In the genomic region with DNA sequence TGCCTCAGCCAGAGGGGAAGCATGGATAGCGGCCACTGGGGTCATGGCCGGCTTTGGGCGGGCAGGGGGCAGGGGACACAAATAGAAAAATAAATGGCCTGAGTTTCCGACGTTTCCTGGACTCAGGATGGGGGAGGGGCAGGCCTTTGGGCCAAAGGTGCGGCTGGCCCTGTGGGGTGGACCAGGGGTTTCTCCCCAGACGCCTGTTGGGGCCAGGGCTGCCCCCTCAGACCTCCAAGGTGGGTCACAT, we compare ENCODE assay signal across 24 cellular contexts. TPM values are rescaled to one million over a fixed set of nuclear protein-coding genes. Genes with fewer than 3 reads are reported as not detected.
DNase-seq lines count a peak whose midpoint lies in the region; ATAC-seq, FAIRE-seq and TF ChIP-seq lines count a peak whose summit lies in the region.
"Had no signal": no experiment of that assay in that cellular context is flagged by ENCODE, and none has a peak within 500 bp of the region (broad histone marks: within the 10 kb centered on the region; RNA-seq: fewer than 3 reads in every experiment).

No MANE protein-coding gene starts in this region.

- no peak for TF ChIP-seq POLR2A in uterus (IDR thresholded peaks at IDR 0.05)

- H3K27me3 Mint-ChIP-seq in CD8-positive, alpha-beta memory T cell, result peaks cover 9 to 24% of the 10 kb centered on the region in 2 donors

- no peak for FAIRE-seq in kidney (lab: Jason Lieb, UNC)

- peaks cover 2 to 13% (median 12%) of the 10 kb centered on the region in 3 donors for H3K4me1 Mint-ChIP-seq in CD8-positive, alpha-beta memory T cell

- POLR2A ChIA-PET in CD8-positive, alpha-beta memory T cell (lab: Charles Lee), result no interaction called here

- no peaks in the 10 kb centered on the region for H3K36me3 Mint-ChIP-seq in CD8-positive, alpha-beta memory T cell

- no peak overlapping the region for H3K9ac ChIP-seq in kidney (ENCODE audit: low read length in 2 of 2)

- peaks cover 58% of the 10 kb centered on the region for H3K27me3 ChIP-seq in left ventricle myocardium inferior (ENCODE audit: low read depth)
- peaks cover 0 to 10% (median 0%) of the 10 kb centered on the region in 3 donors for H3K27me3 ChIP-seq in psoas muscle (ENCODE audit: insufficient read depth in 3 of 3, low read length in 2 of 3)
- H3K27me3 ChIP-seq in uterus, result no peaks in the 10 kb centered on the region
- peaks cover 7% of the 10 kb centered on the region for H3K27me3 ChIP-seq in CD8-positive, alpha-beta memory T cell (ENCODE audit: insufficient read depth, low read length, poor library complexity, severe bottlenecking)

- peaks cover 57% of the 10 kb centered on the region for H3K4me1 ChIP-seq in left ventricle myocardium inferior
- H3K4me1 ChIP-seq in kidney (ENCODE audit: control insufficient read depth in 1 of 2, insufficient read depth in 1 of 2, low read depth in 1 of 2, low read length in 2 of 2), result peaks cover 0 to 24% of the 10 kb centered on the region in 2 donors
- H3K4me1 ChIP-seq in psoas muscle, result no peaks in the 10 kb centered on the region
- peaks cover 0 to 9% of the 10 kb centered on the region in 2 donors for H3K4me1 ChIP-seq in uterus
- H3K4me1 ChIP-seq in CD8-positive, alpha-beta memory T cell (ENCODE audit: insufficient read depth, low read length), result peaks cover 8% of the 10 kb centered on the region

- H3K4me3 ChIP-seq in left ventricle myocardium inferior (peak overlapping the region; percentile 56), kidney (ENCODE audit: low read length in 2 of 2) (no peak overlapping the region), psoas muscle (peak overlapping the region; percentile 44), uterus (no peak overlapping the region)
- no peak overlapping the region for H3K4me3 ChIP-seq in CD8-positive, alpha-beta memory T cell (ENCODE audit: low read length)
- H3K4me3 ChIP-seq: prostate gland had no signal

- no peak for TF ChIP-seq CTCF in left ventricle myocardium inferior (IDR thresholded peaks at IDR 0.05; ENCODE audit: borderline replicate concordance)
- TF ChIP-seq CTCF in kidney (IDR thresholded peaks at IDR 0.05; ENCODE audit: borderline replicate concordance, extremely low read depth, insufficient read depth), result no peak
- no peak for TF ChIP-seq CTCF in psoas muscle (IDR thresholded peaks at IDR 0.05)
- TF ChIP-seq CTCF in uterus (IDR thresholded peaks at IDR 0.05), result no peak

- no peaks in the 10 kb centered on the region for H3K9me3 Mint-ChIP-seq in CD8-positive, alpha-beta memory T cell
- H3K9me3 Mint-ChIP-seq: nephron had no signal

- H3K9me3 ChIP-seq in left ventricle myocardium inferior (replicated peaks) (no peaks in the 10 kb centered on the region), kidney (ENCODE audit: control insufficient read depth in 1 of 2, low read length in 2 of 2) (no peaks in the 10 kb centered on the region), psoas muscle (no peaks in the 10 kb centered on the region), uterus (no peaks in the 10 kb centered on the region)
- H3K9me3 ChIP-seq in CD8-positive, alpha-beta memory T cell (ENCODE audit: low read length), result no peaks in the 10 kb centered on the region
- H3K9me3 ChIP-seq: prostate gland had no signal

- WGBS in psoas muscle, 3 donors, result 40 to 47% (median 42%) methylated on average over 7 of the region's 7 CpGs

- ATAC-seq in Right ventricle myocardium superior (ENCODE audit: poor library complexity) (no peak), psoas muscle (no peak)
- ATAC-seq: HCT116 had no signal

- no peak overlapping the region for H3K27ac Mint-ChIP-seq in CD8-positive, alpha-beta memory T cell
- H3K27ac Mint-ChIP-seq: nephron, T-helper 17 cell had no signal

- H3K36me3 ChIP-seq in left ventricle myocardium inferior (no peaks in the 10 kb centered on the region), kidney (ENCODE audit: control insufficient read depth in 1 of 2, insufficient read depth in 2 of 2, low read length in 2 of 2) (no peaks in the 10 kb centered on the region), psoas muscle (ENCODE audit: insufficient read depth in 1 of 2, low read depth in 1 of 2) (no peaks in the 10 kb centered on the region), uterus (no peaks in the 10 kb centered on the region)
- no peaks in the 10 kb centered on the region for H3K36me3 ChIP-seq in CD8-positive, alpha-beta memory T cell (ENCODE audit: insufficient read depth, low read length)
- H3K36me3 ChIP-seq: prostate gland had no signal

- H3K4me3 Mint-ChIP-seq in CD8-positive, alpha-beta memory T cell, result no peak overlapping the region
- H3K4me3 Mint-ChIP-seq: nephron had no signal

- H3K27ac ChIP-seq in left ventricle myocardium inferior (replicated peaks), result peak overlapping the region; percentile 94
- peak overlapping the region; percentile 68 to 77 for H3K27ac ChIP-seq in kidney (ENCODE audit: low read depth in 2 of 2, low read length in 2 of 2)
- H3K27ac ChIP-seq in psoas muscle, result peak overlapping the region; percentile 68
- H3K27ac ChIP-seq in uterus, result peak overlapping the region; percentile 55
- H3K27ac ChIP-seq in CD8-positive, alpha-beta memory T cell (ENCODE audit: low read depth, low read length), result no peak overlapping the region
- H3K27ac ChIP-seq: prostate gland had no signal

- DNase-seq in left ventricle myocardium inferior (no peak), Right ventricle myocardium superior (no peak), kidney (no peak), psoas muscle (no peak), uterus (no peak), NCI-H524 treated with DMSO at 0.1 percent for 48 hours (lab: John Stamatoyannopoulos, UW) (no peak), NCI-H748 treated with DMSO at 0.1 percent for 48 hours (lab: John Stamatoyannopoulos, UW) (no peak)
- no peak for DNase-seq in CD8-positive, alpha-beta memory T cell
- DNase-seq: activated CD4-positive, alpha-beta T cell treated with anti-CD3 and anti-CD28 coated beads, Interleukin-2, amount 50 U/mL, for 4 hours; activated naive CD4-positive, alpha-beta T cell treated with Interleukin-2 at 50 U/mL for 16 hours; anterior cingulate cortex; caudate nucleus; EL; foreskin melanocyte; midbrain; NCI-H1092 treated with DMSO at 0.1 percent for 48 hours; NCI-H526; stimulated activated CD4-positive, alpha-beta T cell treated with anti-CD3 and anti-CD28 coated beads, Interleukin-4, amount 100 ng/mL, for 4 hours; T-helper 17 cell had no signal

- intact Hi-C loops in left ventricle myocardium inferior (cut with micrococcal nuclease) (no loop called here), Right ventricle myocardium superior (cut with DNase I) (no loop called here), kidney (cut with DNase I) (loop anchor here (5.0 kb wide), 1 partner anchor 434 kb away; no protein-coding TSS in a partner anchor), psoas muscle (cut with DNase I) (no loop called here), uterus (cut with DNase I; ENCODE audit: low total_unique reads) (no loop called here)

- CTCF ChIA-PET in CD8-positive, alpha-beta memory T cell (lab: Charles Lee), result interaction anchor here (1.5 kb wide), 1 partner anchor 21 kb away, joined by 9 read pairs; no protein-coding TSS in a partner anchor

RNA-seq across cellular contexts. Expression of gene TCEA2, which starts 6.4 kb away (rescaled TPM):
- 38.9 TPM for total RNA-seq in left ventricle myocardium inferior
- total RNA-seq in Right ventricle myocardium superior, result 34.6 TPM
- total RNA-seq in kidney, result 53.8 TPM
- 90.9 TPM for polyA plus RNA-seq in kidney (ENCODE audit: insufficient read depth, low read depth, low replicate concordance)
- 10 to 100 TPM; 30.2 to 43.4 (median 37.6) TPM for total RNA-seq in psoas muscle
- polyA plus RNA-seq in psoas muscle, result 10 to 100 TPM; 15.1 to 24.9 (median 15.6) TPM
- total RNA-seq in uterus, result 10 to 100 TPM; 21.5 to 75.4 (median 27.2) TPM
- 10 to 100 TPM; 24.2 to 24.5 TPM for total RNA-seq in CD8-positive, alpha-beta memory T cell
- 30.9 TPM for polyA plus RNA-seq in CD8-positive, alpha-beta memory T cell

RNA-seq across cellular contexts. Expression of gene SOX18, which starts 7.1 kb away (rescaled TPM):
- 30.5 TPM for total RNA-seq in left ventricle myocardium inferior
- 34.3 TPM for total RNA-seq in Right ventricle myocardium superior
- total RNA-seq in kidney, result 56.7 TPM
- polyA plus RNA-seq in kidney (ENCODE audit: insufficient read depth, low read depth, low replicate concordance), result 36.5 TPM
- total RNA-seq in psoas muscle, result 10 to 100 TPM; 11.7 to 50.8 (median 30.5) TPM
- 10 to 100 TPM in 1 of 3 donors, 1 to 10 TPM in 2; 4.2 to 15.4 (median 6.5) TPM for polyA plus RNA-seq in psoas muscle
- 100 to 1,000 TPM in 1 of 4 donors, 10 to 100 TPM in 2, 1 to 10 TPM in 1; 6.7 to 116 (median 19.1) TPM for total RNA-seq in uterus
- total RNA-seq in CD8-positive, alpha-beta memory T cell, result not detected
- not detected for polyA plus RNA-seq in CD8-positive, alpha-beta memory T cell
- total RNA-seq: epithelial cell of proximal tubule, LHCN-M2, T-helper 17 cell had no signal

RNA-seq across cellular contexts. Expression of gene C20orf204, which starts 20.6 kb away (rescaled TPM):
- total RNA-seq in left ventricle myocardium inferior (0.55 TPM), Right ventricle myocardium superior (0.38 TPM), kidney (2.4 TPM), psoas muscle (under 1 TPM; 0.25 to 0.71 (median 0.55) TPM), uterus (1 to 10 TPM in 2 of 4 donors, under 1 TPM in 1, not detected in 1; 0.26 to 2.9 (median 1.9) TPM)
- polyA plus RNA-seq in kidney (ENCODE audit: insufficient read depth, low read depth, low replicate concordance) (0.75 TPM), psoas muscle (under 1 TPM in 2 of 3 donors, not detected in 1; 0.30 to 0.64 TPM)
- total RNA-seq in CD8-positive, alpha-beta memory T cell, result 1 to 10 TPM; 2.4 to 2.7 TPM
- polyA plus RNA-seq in CD8-positive, alpha-beta memory T cell, result 0.40 TPM

RNA-seq across cellular contexts. Expression of gene RGS19, which starts 22.8 kb away (rescaled TPM):
- 6.1 TPM for total RNA-seq in left ventricle myocardium inferior
- 6.7 TPM for total RNA-seq in Right ventricle myocardium superior
- total RNA-seq in kidney, result 20.2 TPM
- 6.8 TPM for polyA plus RNA-seq in kidney (ENCODE audit: insufficient read depth, low read depth, low replicate concordance)
- total RNA-seq in psoas muscle, result 1 to 10 TPM; 2.0 to 3.5 (median 2.4) TPM
- 1 to 10 TPM; 3.7 to 5.7 (median 3.8) TPM for polyA plus RNA-seq in psoas muscle
- 10 to 100 TPM in 1 of 4 donors, 1 to 10 TPM in 3; 4.6 to 38.8 (median 6.7) TPM for total RNA-seq in uterus
- 10 to 100 TPM; 35.3 to 36.9 TPM for total RNA-seq in CD8-positive, alpha-beta memory T cell
- polyA plus RNA-seq in CD8-positive, alpha-beta memory T cell, result 120 TPM

RNA-seq across cellular contexts. Expression of gene OPRL1, which starts 23.3 kb away (rescaled TPM):
- total RNA-seq in left ventricle myocardium inferior, result 0.52 TPM
- 0.75 TPM for total RNA-seq in Right ventricle myocardium superior
- 1.2 TPM for total RNA-seq in kidney
- 0.39 TPM for polyA plus RNA-seq in kidney (ENCODE audit: insufficient read depth, low read depth, low replicate concordance)
- total RNA-seq in psoas muscle, result under 1 TPM; 0.17 to 0.94 (median 0.21) TPM
- under 1 TPM; 0.03 to 0.08 (median 0.08) TPM for polyA plus RNA-seq in psoas muscle
- total RNA-seq in uterus, result 1 to 10 TPM in 1 of 4 donors, under 1 TPM in 2, not detected in 1; 0.51 to 1.9 (median 0.64) TPM
- under 1 TPM; 0.38 to 0.44 TPM for total RNA-seq in CD8-positive, alpha-beta memory T cell
- 0.49 TPM for polyA plus RNA-seq in CD8-positive, alpha-beta memory T cell

Comparison
In these comparisons a context has a peak if more than half of its experiments do, and no peak if none do; other contexts are left out.
1. H3K4me3 ChIP-seq: peak in left ventricle myocardium inferior (single experiment) and psoas muscle (single experiment); none in kidney (0 of 2), uterus (0 of 2) and CD8-positive, alpha-beta memory T cell (single experiment).
2. RNA of gene SOX18, which starts 7.1 kb away (total RNA-seq): 56.7 TPM in kidney (single experiment), 11.7 to 50.8 TPM in psoas muscle, 34.3 TPM in Right ventricle myocardium superior (single experiment), 30.5 TPM in left ventricle myocardium inferior (single experiment) and 6.7 to 116 TPM in uterus; not detected in CD8-positive, alpha-beta memory T cell; every median in the first group is over 4 times any median in the second.